In the genomic region with DNA sequence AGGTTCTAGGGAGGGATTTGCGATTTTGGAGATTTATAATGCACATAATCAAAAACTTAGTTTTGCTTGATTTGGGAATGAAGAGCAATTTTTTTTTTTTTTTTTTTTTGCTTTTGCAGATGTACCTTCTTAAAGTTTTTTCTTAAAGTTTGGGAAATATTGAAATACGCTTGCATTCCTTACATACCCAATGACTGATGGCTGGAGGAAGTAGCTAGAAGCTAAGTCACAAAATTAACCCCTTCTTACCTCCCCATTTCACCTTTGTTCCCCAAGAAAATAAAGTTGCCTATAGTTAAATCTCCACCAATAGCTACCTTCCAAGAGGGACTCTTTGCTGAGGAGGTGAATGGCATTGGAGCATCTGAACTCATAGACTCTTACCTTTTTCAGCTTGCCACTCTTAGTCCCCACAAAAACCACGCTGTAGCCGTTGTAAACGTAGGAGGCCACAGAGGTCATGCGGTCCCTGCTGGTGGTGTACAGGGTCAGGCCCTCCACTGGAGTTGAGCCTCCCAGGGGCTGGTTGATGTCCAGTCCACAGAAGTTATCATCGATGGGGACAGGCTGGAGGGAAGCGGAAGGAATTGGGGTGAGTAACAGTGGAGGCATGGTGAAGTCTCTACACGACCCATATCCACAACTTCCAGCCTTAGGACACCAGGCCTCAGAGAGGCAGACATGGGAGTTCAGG, we compare ENCODE assay signal across 16 cellular contexts.
"Had no signal": no experiment of that assay in that cellular context is flagged by ENCODE, and none has a peak within 500 bp of the region (broad histone marks: within the 10 kb centered on the region; RNA-seq: fewer than 3 reads in every experiment).

No MANE protein-coding gene starts in this region.

- H3K36me3 Mint-ChIP-seq: activated naive CD8-positive, alpha-beta T cell treated with anti-CD3 and anti-CD28 coated beads for 36 hours had no signal

- H3K4me3 Mint-ChIP-seq: activated CD4-positive, alpha-beta T cell treated with anti-CD3 and anti-CD28 coated beads, Interleukin-2, amount 10 ng/mL, durations not matched to agents 7 days and 5 days; activated naive CD8-positive, alpha-beta T cell treated with anti-CD3 and anti-CD28 coated beads for 36 hours; brain; dendritic cell treated with granulocyte-macrophage colony-stimulating factor and Interleukin-4, amounts not matched to agents 40 ng/mL and 50 ng/mL, for 4 days; effector memory CD8-positive, alpha-beta T cell; nephron; stimulated activated naive CD8-positive, alpha-beta T cell treated with anti-CD3 and anti-CD28 coated beads, Interleukin-15, Interleukin-2, amounts not matched to agents 100 ng/mL and 50 ng/mL, for 24 hours had no signal

- H3K4me3 ChIP-seq: right atrium auricular region had no signal

- H3K9me3 Mint-ChIP-seq: activated CD4-positive, alpha-beta T cell treated with anti-CD3 and anti-CD28 coated beads, Interleukin-2, amount 10 ng/mL, durations not matched to agents 7 days and 5 days; activated naive CD8-positive, alpha-beta T cell treated with anti-CD3 and anti-CD28 coated beads for 36 hours; brain; dendritic cell treated with granulocyte-macrophage colony-stimulating factor and Interleukin-4, amounts not matched to agents 40 ng/mL and 50 ng/mL, for 4 days; effector memory CD8-positive, alpha-beta T cell; nephron; stimulated activated naive CD8-positive, alpha-beta T cell treated with anti-CD3 and anti-CD28 coated beads, Interleukin-15, Interleukin-2, amounts not matched to agents 100 ng/mL and 50 ng/mL, for 24 hours had no signal

- H3K9me3 ChIP-seq: right atrium auricular region had no signal

- H3K27me3 Mint-ChIP-seq: activated naive CD8-positive, alpha-beta T cell treated with anti-CD3 and anti-CD28 coated beads for 36 hours; effector memory CD8-positive, alpha-beta T cell; stimulated activated naive CD8-positive, alpha-beta T cell treated with anti-CD3 and anti-CD28 coated beads, Interleukin-15, Interleukin-2, amounts not matched to agents 100 ng/mL and 50 ng/mL, for 24 hours had no signal

- H3K27me3 ChIP-seq: right atrium auricular region had no signal

- H3K27ac Mint-ChIP-seq: activated CD4-positive, alpha-beta T cell treated with anti-CD3 and anti-CD28 coated beads, Interleukin-2, amount 10 ng/mL, durations not matched to agents 7 days and 5 days; activated naive CD8-positive, alpha-beta T cell treated with anti-CD3 and anti-CD28 coated beads for 36 hours; dendritic cell treated with granulocyte-macrophage colony-stimulating factor and Interleukin-4, amounts not matched to agents 40 ng/mL and 50 ng/mL, for 4 days; effector memory CD8-positive, alpha-beta T cell; nephron; progenitor cell of endocrine pancreas; stimulated activated naive CD8-positive, alpha-beta T cell treated with anti-CD3 and anti-CD28 coated beads, Interleukin-15, Interleukin-2, amounts not matched to agents 100 ng/mL and 50 ng/mL, for 24 hours had no signal

- DNase-seq: activated CD4-positive, alpha-beta T cell treated with anti-CD3 and anti-CD28 coated beads, Interleukin-2, amount 10 ng/mL, durations not matched to agents 7 days and 5 days; activated CD4-positive, CD25-positive, alpha-beta regulatory T cell; activated CD8-positive, alpha-beta memory T cell treated with anti-CD3 and anti-CD28 coated beads for 24 hours; activated gamma-delta T cell treated with Interleukin-2 at 50 U/mL for 16 hours; activated naive CD8-positive, alpha-beta T cell treated with anti-CD3 and anti-CD28 coated beads for 36 hours; amygdala; effector memory CD8-positive, alpha-beta T cell; erythroblast; occipital lobe; T-helper 2 cell had no signal

- H3K4me1 Mint-ChIP-seq: activated CD4-positive, alpha-beta T cell treated with anti-CD3 and anti-CD28 coated beads, Interleukin-2, amount 10 ng/mL, durations not matched to agents 7 days and 5 days had no signal
